Comparison of ENCODE assay signal across 17 cellular contexts in the genomic region with DNA sequence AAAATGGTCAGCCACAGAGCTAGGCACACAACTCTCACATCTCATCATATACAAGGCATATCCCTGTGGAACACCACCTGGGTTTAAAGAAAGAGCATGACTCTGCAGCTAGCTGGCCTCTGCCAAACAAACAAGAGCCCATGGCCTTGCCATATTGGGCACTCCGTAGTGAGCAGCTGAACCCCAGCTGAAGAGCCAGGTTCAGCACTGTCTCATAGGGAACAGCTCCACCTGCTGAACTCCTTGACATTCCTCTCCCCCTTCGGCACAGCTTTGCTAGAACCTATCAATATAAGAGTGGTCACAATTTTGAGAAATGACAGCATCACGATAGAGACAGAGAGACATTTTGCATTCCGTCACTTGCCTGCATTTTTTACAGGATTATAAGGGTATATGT. TPM values are rescaled to one million over a fixed set of nuclear protein-coding genes. Genes with fewer than 3 reads are reported as not detected.
DNase-seq lines count a peak whose midpoint lies in the region; ATAC-seq, FAIRE-seq and TF ChIP-seq lines count a peak whose summit lies in the region.
"Had no signal": no experiment of that assay in that cellular context is flagged by ENCODE, and none has a peak within 500 bp of the region (broad histone marks: within the 10 kb centered on the region; RNA-seq: fewer than 3 reads in every experiment).

No MANE protein-coding gene starts in this region.

- TF ChIP-seq EP300 in HepG2 (IDR thresholded peaks at IDR 0.05; ENCODE audit: low read depth in 2 of 2, low read length in 2 of 2) (no peak), HepG2 (CRISPR knock-in tag; IDR thresholded peaks at IDR 0.05; ENCODE audit: borderline replicate concordance) (no peak)

- CTCF ChIA-PET in HepG2 (lab: Yijun Ruan, JAX; ENCODE audit: low intra/inter-chr PET ratio, low total read pairs), result no interaction called here

- intact Hi-C loops in HepG2 (cut with micrococcal nuclease; ENCODE audit: unreplicated experiment), result no loop called here

- H3K36me3 ChIP-seq in WERI-Rb-1 (no peaks in the 10 kb centered on the region), HepG2 (replicated peaks in 1 of 2; ENCODE audit: control insufficient read depth in 1 of 2, insufficient read depth in 2 of 2, low read length in 2 of 2) (no peaks in the 10 kb centered on the region)
- H3K36me3 ChIP-seq: SJSA1 had no signal

- H3K79me2 ChIP-seq in HepG2 (ENCODE audit: insufficient read depth, low read length), result no peaks in the 10 kb centered on the region

- H3K27ac ChIP-seq in WERI-Rb-1 (no peak overlapping the region), HepG2 (ENCODE audit: extremely low read length, insufficient read depth, low read length) (no peak overlapping the region)
- H3K27ac ChIP-seq: SJSA1 had no signal

- FAIRE-seq in HepG2 (lab: Jason Lieb, UNC), result no peak

- no peaks in the 10 kb centered on the region for H3K9me3 ChIP-seq in WERI-Rb-1 (ENCODE audit: severe bottlenecking)
- H3K9me3 ChIP-seq in HepG2 (ENCODE audit: low read length), result peaks cover 59% of the 10 kb centered on the region; the same call in 1 of the 2 replicates
- H3K9me3 ChIP-seq: Caco-2, SJSA1 had no signal

- no TSS peak for BruUV-seq in HepG2 (replicated peaks; lab: Mats Ljungman, UMichigan)

- POLR2A ChIA-PET in HepG2 (lab: Yijun Ruan, JAX), result no interaction called here

- no peak for TF ChIP-seq RAD21 in HepG2 (CRISPR knock-in tag; IDR thresholded peaks at IDR 0.05)

- no peaks in the 10 kb centered on the region for H4K20me1 ChIP-seq in HepG2 (ENCODE audit: insufficient read depth, low read length)

- H3K4me2 ChIP-seq in HepG2 (ENCODE audit: low read depth, low read length), result no peak overlapping the region

- TF ChIP-seq POLR2A in HepG2 (IDR thresholded peaks at IDR 0.05; ENCODE audit: insufficient read depth in 1 of 2, low read depth in 2 of 2, low read length in 2 of 2), result no peak

- TF ChIP-seq CTCF in WERI-Rb-1 (IDR thresholded peaks at IDR 0.05; ENCODE audit: low read depth, low read length), result peak; percentile 70
- TF ChIP-seq CTCF in HepG2 (CRISPR knock-in tag; IDR thresholded peaks at IDR 0.05), result no peak

- 8% methylated on average over 4 of the region's 4 CpGs for WGBS in HepG2 (ENCODE audit: low lambda C conversion rate)

- no peak overlapping the region for H2AFZ ChIP-seq in HepG2 (ENCODE audit: low read length)

- peak; percentile 13 for DNase-seq in A172 (ENCODE audit: low spot score)
- DNase-seq in HS-5 (ENCODE audit: low read depth), result peak; percentile 1
- DNase-seq in WERI-Rb-1, result peak; percentile 36
- no peak for DNase-seq in HepG2 (ENCODE audit: low spot score)
- no peak for DNase-seq in KBM-7
- no peak for DNase-seq in effector CD8-positive, alpha-beta T cell (lab: John Stamatoyannopoulos, UW)
- no peak for DNase-seq in medulla oblongata (ENCODE audit: extremely low spot score)
- DNase-seq in OCI-M2 (lab: John Stamatoyannopoulos, UW; ENCODE audit: unreplicated experiment), result no peak
- DNase-seq: activated CD8-positive, alpha-beta memory T cell treated with anti-CD3 and anti-CD28 coated beads for 24 hours; GDM1; GOT3; kidney glomerular epithelial cell; NCI-H1105 treated with DMSO at 0.1 percent for 48 hours; stimulated activated CD4-positive, alpha-beta T cell treated with anti-CD3 and anti-CD28 coated beads, Interleukin-15, amount 100 ng/mL, for 24 hours had no signal

- H3K4me3 ChIP-seq in WERI-Rb-1 (ENCODE audit: low read depth, low read length), result no peak overlapping the region
- no peak overlapping the region for H3K4me3 ChIP-seq in HepG2 (replicated peaks in 1 of 3; ENCODE audit: insufficient read depth in 1 of 3, low read depth in 2 of 3, low read length in 3 of 3)
- H3K4me3 ChIP-seq: SJSA1 had no signal

- in situ Hi-C loops in HepG2 (cut with HindIII; ENCODE audit: extremely low pct_ligation_motif_present, low pct_unique_long_range_greater_than_20kb) (no loop called here), KBM-7 (cut with MboI; ENCODE audit: low pct_unique_long_range_greater_than_20kb, low sequenced_read_pairs) (no loop called here)

- ATAC-seq in HepG2, result no peak

- no peaks in the 10 kb centered on the region for H3K4me1 ChIP-seq in HepG2 (ENCODE audit: insufficient read depth, low read length)
- H3K4me1 ChIP-seq: Caco-2, SJSA1 had no signal

- H3K9ac ChIP-seq in HepG2 (ENCODE audit: insufficient read depth, low read depth, low read length), result no peak overlapping the region

- H3K27me3 ChIP-seq in WERI-Rb-1 (ENCODE audit: insufficient read depth, low read depth, severe bottlenecking) (no peaks in the 10 kb centered on the region), HepG2 (ENCODE audit: control insufficient read depth in 1 of 2, insufficient read depth in 2 of 2, low read length in 2 of 2) (no peaks in the 10 kb centered on the region)
- H3K27me3 ChIP-seq: SJSA1 had no signal

TF ChIP-seq in HepG2, 621 proteins besides CTCF, POLR2A, EP300 and RAD21:
- TF ChIP-seq, protein P1, sequence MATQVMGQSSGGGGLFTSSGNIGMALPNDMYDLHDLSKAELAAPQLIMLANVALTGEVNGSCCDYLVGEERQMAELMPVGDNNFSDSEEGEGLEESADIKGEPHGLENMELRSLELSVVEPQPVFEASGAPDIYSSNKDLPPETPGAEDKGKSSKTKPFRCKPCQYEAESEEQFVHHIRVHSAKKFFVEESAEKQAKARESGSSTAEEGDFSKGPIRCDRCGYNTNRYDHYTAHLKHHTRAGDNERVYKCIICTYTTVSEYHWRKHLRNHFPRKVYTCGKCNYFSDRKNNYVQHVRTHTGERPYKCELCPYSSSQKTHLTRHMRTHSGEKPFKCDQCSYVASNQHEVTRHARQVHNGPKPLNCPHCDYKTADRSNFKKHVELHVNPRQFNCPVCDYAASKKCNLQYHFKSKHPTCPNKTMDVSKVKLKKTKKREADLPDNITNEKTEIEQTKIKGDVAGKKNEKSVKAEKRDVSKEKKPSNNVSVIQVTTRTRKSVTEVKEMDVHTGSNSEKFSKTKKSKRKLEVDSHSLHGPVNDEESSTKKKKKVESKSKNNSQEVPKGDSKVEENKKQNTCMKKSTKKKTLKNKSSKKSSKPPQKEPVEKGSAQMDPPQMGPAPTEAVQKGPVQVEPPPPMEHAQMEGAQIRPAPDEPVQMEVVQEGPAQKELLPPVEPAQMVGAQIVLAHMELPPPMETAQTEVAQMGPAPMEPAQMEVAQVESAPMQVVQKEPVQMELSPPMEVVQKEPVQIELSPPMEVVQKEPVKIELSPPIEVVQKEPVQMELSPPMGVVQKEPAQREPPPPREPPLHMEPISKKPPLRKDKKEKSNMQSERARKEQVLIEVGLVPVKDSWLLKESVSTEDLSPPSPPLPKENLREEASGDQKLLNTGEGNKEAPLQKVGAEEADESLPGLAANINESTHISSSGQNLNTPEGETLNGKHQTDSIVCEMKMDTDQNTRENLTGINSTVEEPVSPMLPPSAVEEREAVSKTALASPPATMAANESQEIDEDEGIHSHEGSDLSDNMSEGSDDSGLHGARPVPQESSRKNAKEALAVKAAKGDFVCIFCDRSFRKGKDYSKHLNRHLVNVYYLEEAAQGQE (IDR thresholded peaks at IDR 0.05; ENCODE audit: borderline replicate concordance in 1 of 2, low read depth in 1 of 2, low read length in 2 of 2), result peak in 1 of 2 experiments; percentile 85
- TF ChIP-seq SP1 (IDR thresholded peaks at IDR 0.05) (no peak), SP1 (CRISPR knock-in tag; IDR thresholded peaks at IDR 0.05) (no peak), STAG1 (CRISPR knock-in tag; IDR thresholded peaks at IDR 0.05) (peak; percentile 12; the same call in 1 of the 2 replicates)

RNA-seq across cellular contexts. Expression of gene SORCS1, which starts 20.0 kb away (rescaled TPM):
- total RNA-seq in A172 (2014; rRNA removed; shearing (Covaris generic)), result 0.64 and 1.2 TPM in 2 replicates
- total RNA-seq in HepG2 (2016; rRNA removed; fragmentation: Illumina TruSeq; extraction: Trizol), result not detected in 2 replicates
- total RNA-seq in HepG2 (2016; cell fraction: cytosol; rRNA removed; fragmentation: Illumina TruSeq; extraction: Trizol; ENCODE audit: low read depth), result not detected in 2 replicates
- not detected in 2 replicates for total RNA-seq in HepG2 (2016; cell fraction: insoluble cytoplasmic fraction; rRNA removed; fragmentation: Illumina TruSeq; extraction: Trizol)
- total RNA-seq in HepG2 (2016; cell fraction: membrane; rRNA removed; fragmentation: Illumina TruSeq; extraction: Trizol), result not detected in 2 replicates
- total RNA-seq in HepG2 (2016; cell fraction: nucleus; rRNA removed; fragmentation: Illumina TruSeq; extraction: Trizol), result not detected in 2 replicates
- polyA plus RNA-seq in HepG2 (2011; rRNA removed), result not detected in 2 replicates
- polyA plus RNA-seq in HepG2 (2011; cell fraction: cytosol; rRNA removed), result not detected in 2 replicates
- 0.09 TPM in 1 of 2 replicates, not detected in the other for polyA plus RNA-seq in HepG2 (2011; cell fraction: nucleus; rRNA removed)
- not detected in 2 replicates for polyA plus RNA-seq in HepG2 (2012)
- polyA plus RNA-seq in HepG2 (2016; cell fraction: cytosol; fragmentation: Illumina TruSeq; extraction: Trizol; ENCODE audit: low read depth), result not detected in 2 replicates
- not detected in 2 replicates for polyA plus RNA-seq in HepG2 (2016; cell fraction: insoluble cytoplasmic fraction; fragmentation: Illumina TruSeq; extraction: Trizol; ENCODE audit: low read depth)
- not detected in 2 replicates for polyA plus RNA-seq in HepG2 (2016; cell fraction: membrane; fragmentation: Illumina TruSeq; extraction: Trizol; ENCODE audit: low read depth)
- polyA plus RNA-seq in HepG2 (2016; cell fraction: nucleus; fragmentation: Illumina TruSeq; extraction: Trizol; ENCODE audit: insufficient read depth, low read depth), result not detected in 2 replicates
- polyA minus RNA-seq in HepG2 (2011; rRNA and poly(A)+ RNA removed; ENCODE audit: low replicate concordance), result not detected in 2 replicates
- not detected in 2 replicates for polyA minus RNA-seq in HepG2 (2011; cell fraction: cytosol; rRNA and poly(A)+ RNA removed)
- polyA minus RNA-seq in HepG2 (2011; cell fraction: nucleus; rRNA and poly(A)+ RNA removed), result not detected in 2 replicates
- total RNA-seq: Caco-2, chondrocyte, SJSA1 had no signal

Comparison
In these comparisons a context has a peak if more than half of its experiments do, and no peak if none do; other contexts are left out.
1. DNase-seq: peak in A172 (single experiment), HS-5 (single experiment) and WERI-Rb-1 (single experiment); none in HepG2 (single experiment), KBM-7 (single experiment), effector CD8-positive, alpha-beta T cell (single experiment), medulla oblongata (single experiment) and OCI-M2 (single experiment).